ENCODE assay signal across 24 cellular contexts in the genomic region with DNA sequence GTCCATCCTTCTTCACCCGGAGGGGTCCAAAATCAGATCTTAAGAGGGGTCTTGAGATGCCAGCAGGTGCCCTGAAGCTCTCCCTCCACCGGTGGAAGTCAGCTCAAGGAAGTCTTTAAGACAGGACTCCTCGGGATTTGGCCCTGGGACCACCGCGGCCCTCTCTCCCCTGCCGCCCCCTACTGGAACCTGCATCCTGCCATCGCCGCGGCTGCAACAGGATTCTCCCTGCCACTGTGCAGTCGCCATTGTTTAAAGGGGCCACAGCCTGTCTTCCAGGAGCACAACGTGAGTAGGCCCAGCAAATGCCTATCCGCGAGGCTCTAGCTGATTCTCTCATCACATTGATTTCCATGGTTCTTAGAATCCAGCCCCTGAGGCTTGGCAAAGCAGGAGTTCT.
"Had no signal": no experiment of that assay in that cellular context is flagged by ENCODE, and none has a peak within 500 bp of the region (broad histone marks: within the 10 kb centered on the region; RNA-seq: fewer than 3 reads in every experiment).

No MANE protein-coding gene starts in this region.

- H3K4me3 Mint-ChIP-seq: dendritic cell treated with granulocyte-macrophage colony-stimulating factor and Interleukin-4, amounts not matched to agents 40 ng/mL and 50 ng/mL, for 4 days; effector memory CD8-positive, alpha-beta T cell; endodermal cell had no signal

- H3K9me3 ChIP-seq: colonic mucosa, gastrocnemius medialis, gastroesophageal sphincter had no signal

- H3K27me3 ChIP-seq: colonic mucosa, esophagus muscularis mucosa, esophagus squamous epithelium, foreskin keratinocyte, gastrocnemius medialis, gastroesophageal sphincter, heart left ventricle had no signal

- H3K36me3 ChIP-seq: colonic mucosa, esophagus muscularis mucosa, esophagus squamous epithelium, gastrocnemius medialis, gastroesophageal sphincter, heart left ventricle had no signal

- H3K27me3 Mint-ChIP-seq: dendritic cell treated with granulocyte-macrophage colony-stimulating factor and Interleukin-4, amounts not matched to agents 40 ng/mL and 50 ng/mL, for 4 days; effector memory CD8-positive, alpha-beta T cell had no signal

- H3K4me1 Mint-ChIP-seq: endodermal cell had no signal

- H3K4me3 ChIP-seq: colonic mucosa, coronary artery, dorsolateral prefrontal cortex, esophagus muscularis mucosa, esophagus squamous epithelium, gastrocnemius medialis, gastroesophageal sphincter, heart left ventricle had no signal

- H3K27ac ChIP-seq: colonic mucosa, coronary artery, dorsolateral prefrontal cortex, epithelial cell of prostate, esophagus muscularis mucosa, esophagus squamous epithelium, foreskin keratinocyte, gastrocnemius medialis, gastroesophageal sphincter, heart left ventricle had no signal

- H3K27ac Mint-ChIP-seq: dendritic cell treated with granulocyte-macrophage colony-stimulating factor and Interleukin-4, amounts not matched to agents 40 ng/mL and 50 ng/mL, for 4 days; effector memory CD8-positive, alpha-beta T cell; endodermal cell had no signal

- H3K4me1 ChIP-seq: colonic mucosa, esophagus muscularis mucosa, esophagus squamous epithelium, foreskin keratinocyte, gastrocnemius medialis, gastroesophageal sphincter, heart left ventricle had no signal

- DNase-seq: colonic mucosa; cortex of kidney; dermis blood vessel endothelial cell; dorsolateral prefrontal cortex; effector CD4-positive, alpha-beta T cell; effector CD8-positive, alpha-beta T cell; effector memory CD4-positive, alpha-beta T cell; effector memory CD8-positive, alpha-beta T cell; endodermal cell; erythroblast; esophagus squamous epithelium; foreskin fibroblast; foreskin keratinocyte; foreskin melanocyte; gastrocnemius medialis; glutamatergic neuron; head of caudate nucleus; heart left ventricle had no signal

- ATAC-seq: effector memory CD8-positive, alpha-beta T cell; esophagus mucosa; foreskin keratinocyte; gastrocnemius medialis; gastroesophageal sphincter; heart left ventricle had no signal
